ENCODE assay signal across 1 cellular context in genomic region chr14:65303902-65304222, GRCh38.
TF ChIP-seq lines count a peak whose summit lies in the region.

No MANE protein-coding gene starts in this region.

TF ChIP-seq in SK-N-SH treated with all-trans-retinoic acid at 6 μM for 48 hours, 23 proteins besides CTCF, POLR2A, EP300 and RAD21 (continued from another document):
- TF ChIP-seq CREB5 (CRISPR knock-in tag; IDR thresholded peaks at IDR 0.05; ENCODE audit: low read depth): no peak
- no peak for TF ChIP-seq ARNTL (CRISPR knock-in tag; IDR thresholded peaks at IDR 0.05; ENCODE audit: borderline replicate concordance, low read depth)
- no peak for TF ChIP-seq TCF4 (CRISPR knock-in tag; IDR thresholded peaks at IDR 0.05; ENCODE audit: borderline replicate concordance)
- TF ChIP-seq ZNF565 (CRISPR knock-in tag; conservative IDR thresholded peaks at IDR 0.05; ENCODE audit: low read depth): no peak
- TF ChIP-seq GLIS3 (CRISPR knock-in tag; IDR thresholded peaks at IDR 0.05): no peak
- no peak for TF ChIP-seq SNAI2 (CRISPR knock-in tag; IDR thresholded peaks at IDR 0.05)
